21 cellular contexts compared by ENCODE assay signal in the genomic region with DNA sequence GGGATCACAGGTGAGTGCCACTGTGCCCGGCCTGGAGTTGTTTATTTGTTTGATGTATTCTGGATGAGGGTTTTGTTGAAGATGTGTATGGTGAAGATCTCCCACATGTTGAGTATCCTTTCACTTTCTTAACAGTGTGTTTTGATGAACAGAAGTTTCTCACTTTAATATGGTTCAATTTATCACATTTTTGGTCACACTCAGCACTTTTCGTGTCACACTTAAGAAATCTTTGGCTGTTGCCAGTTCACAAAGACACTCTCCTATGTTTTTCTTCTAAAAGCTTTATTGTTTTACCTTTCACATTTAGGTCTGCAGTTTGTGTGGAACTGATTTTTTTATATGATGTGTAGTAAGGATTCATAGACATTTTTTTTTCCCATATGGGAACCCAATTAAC. TPM values are rescaled to one million over a fixed set of nuclear protein-coding genes. Genes with fewer than 3 reads are reported as not detected.
DNase-seq lines count a peak whose midpoint lies in the region; ATAC-seq, FAIRE-seq and TF ChIP-seq lines count a peak whose summit lies in the region.
"Had no signal": no experiment of that assay in that cellular context is flagged by ENCODE, and none has a peak within 500 bp of the region (broad histone marks: within the 10 kb centered on the region; RNA-seq: fewer than 3 reads in every experiment).

No MANE protein-coding gene starts in this region.

- no peaks in the 10 kb centered on the region for H3K36me3 ChIP-seq in IMR-90 (ENCODE audit: control insufficient read depth, insufficient read depth, low read length)
- H3K36me3 ChIP-seq in K562 (ENCODE audit: control insufficient read depth, insufficient read depth, low read length) = no peaks in the 10 kb centered on the region
- H3K36me3 ChIP-seq: BLaER1 treated with 17β-estradiol and CSF1 and Interleukin-3, amounts not matched to agents 10 nM and 100 nM had no signal

- ATAC-seq in A549 (no peak), IMR-90 (ENCODE audit: low read depth) (no peak), K562 (no peak)
- ATAC-seq: CD8-positive, alpha-beta T cell had no signal

- H4K8ac ChIP-seq in IMR-90 (ENCODE audit: low read depth in 2 of 2, low read length in 2 of 2) = no peak overlapping the region

- H2AK5ac ChIP-seq in IMR-90 (ENCODE audit: low read depth, low read length) = no peak overlapping the region

- no peak overlapping the region for H2AFZ ChIP-seq in IMR-90 (replicated peaks; ENCODE audit: low read length, poor library complexity)
- no peak overlapping the region for H2AFZ ChIP-seq in K562 (ENCODE audit: low read depth, low read length)

- H3K9me3 Mint-ChIP-seq in activated CD4-positive, alpha-beta memory T cell treated with anti-CD3 and anti-CD28 coated beads, Interleukin-2, amount 10 ng/mL, durations not matched to agents 7 days and 5 days = no peaks in the 10 kb centered on the region
- H3K9me3 Mint-ChIP-seq: CD4-positive, alpha-beta T cell; CD8-positive, alpha-beta T cell had no signal

- TF ChIP-seq EP300 in A549 (IDR thresholded peaks at IDR 0.05) (no peak), K562 (IDR thresholded peaks at IDR 0.05; ENCODE audit: low read length) (no peak)

- no peaks in the 10 kb centered on the region for H3K36me3 Mint-ChIP-seq in activated CD4-positive, alpha-beta memory T cell treated with anti-CD3 and anti-CD28 coated beads, Interleukin-2, amount 10 ng/mL, durations not matched to agents 7 days and 5 days (ENCODE audit: low read depth)
- H3K36me3 Mint-ChIP-seq: CD8-positive, alpha-beta T cell had no signal

- no peak for TF ChIP-seq RAD21 in A549 (conservative IDR thresholded peaks at IDR 0.05 in 1 of 2, IDR thresholded peaks at IDR 0.05 in 1 of 2)
- TF ChIP-seq RAD21 in IMR-90 (IDR thresholded peaks at IDR 0.05; ENCODE audit: low read length) = no peak
- TF ChIP-seq RAD21 in K562 (CRISPR knock-in tag; conservative IDR thresholded peaks at IDR 0.05 in 1 of 2, IDR thresholded peaks at IDR 0.05 in 1 of 2) = no peak

- H3K79me1 ChIP-seq in IMR-90 (ENCODE audit: low read depth in 1 of 2, low read length in 2 of 2) = no peaks in the 10 kb centered on the region

- TF ChIP-seq POLR2A in A549 (IDR thresholded peaks at IDR 0.05; ENCODE audit: low read length) (no peak), IMR-90 (IDR thresholded peaks at IDR 0.05; ENCODE audit: low read depth, low read length) (no peak), K562 (conservative IDR thresholded peaks at IDR 0.05) (no peak)

- no peaks in the 10 kb centered on the region for H3K9me3 ChIP-seq in A549
- peaks cover 5% of the 10 kb centered on the region for H3K9me3 ChIP-seq in IMR-90 (ENCODE audit: control insufficient read depth, insufficient read depth, low read length)
- no peaks in the 10 kb centered on the region for H3K9me3 ChIP-seq in K562 (replicated peaks; ENCODE audit: control insufficient read depth, insufficient read depth, low read depth, low read length)
- H3K9me3 ChIP-seq: Caco-2 had no signal

- H3K56ac ChIP-seq in IMR-90 (ENCODE audit: extremely low read depth, insufficient read depth, low read length) = no peak overlapping the region

- no peak overlapping the region for H2BK20ac ChIP-seq in IMR-90 (ENCODE audit: low read depth, low read length)

- no peak overlapping the region for H2BK5ac ChIP-seq in IMR-90 (ENCODE audit: low read depth, low read length, poor library complexity, severe bottlenecking)

- H3K4me3 ChIP-seq in A549 (no peak overlapping the region), IMR-90 (ENCODE audit: insufficient read depth, low read depth, low read length) (no peak overlapping the region), K562 (no peak overlapping the region)
- H3K4me3 ChIP-seq: BLaER1 treated with 17β-estradiol and CSF1 and Interleukin-3, amounts not matched to agents 10 nM and 100 nM had no signal

- no peaks in the 10 kb centered on the region for H3K79me2 ChIP-seq in K562 (ENCODE audit: control insufficient read depth, insufficient read depth, low read length)

- H3K4me2 ChIP-seq in A549 (no peak overlapping the region), IMR-90 (ENCODE audit: low read depth, low read length) (no peak overlapping the region), K562 (ENCODE audit: insufficient read depth, low read length) (no peak overlapping the region)
- H3K4me2 ChIP-seq: BLaER1 treated with 17β-estradiol and CSF1 and Interleukin-3, amounts not matched to agents 10 nM and 100 nM had no signal

- no peaks in the 10 kb centered on the region for H3K27me3 Mint-ChIP-seq in activated CD4-positive, alpha-beta memory T cell treated with anti-CD3 and anti-CD28 coated beads, Interleukin-2, amount 10 ng/mL, durations not matched to agents 7 days and 5 days
- H3K27me3 Mint-ChIP-seq: CD4-positive, alpha-beta T cell had no signal

- POLR2A ChIA-PET in A549 (lab: Yijun Ruan, JAX) (no interaction called here), IMR-90 (lab: Charles Lee; ENCODE audit: unreplicated experiment) (no interaction called here), K562 (lab: Yijun Ruan, JAX) (no interaction called here)
- POLR2A ChIA-PET in activated CD4-positive, alpha-beta memory T cell treated with anti-CD3 and anti-CD28 coated beads, Interleukin-2, amount 10 ng/mL, durations not matched to agents 7 days and 5 days (lab: Charles Lee) = no interaction called here

- H2BK15ac ChIP-seq in IMR-90 (ENCODE audit: low read depth, low read length) = no peak overlapping the region

- H3K18ac ChIP-seq in IMR-90 (ENCODE audit: low read depth, low read length) = no peak overlapping the region

- no peaks in the 10 kb centered on the region for H3K4me1 Mint-ChIP-seq in activated CD4-positive, alpha-beta memory T cell treated with anti-CD3 and anti-CD28 coated beads, Interleukin-2, amount 10 ng/mL, durations not matched to agents 7 days and 5 days
- H3K4me1 Mint-ChIP-seq: B cell had no signal

- H3K4ac ChIP-seq in IMR-90 (ENCODE audit: low read depth, low read length) = no peak overlapping the region

- BruUV-seq in IMR-90 (replicated peaks; lab: Mats Ljungman, UMichigan) (no TSS peak), K562 (replicated peaks; lab: Mats Ljungman, UMichigan) (no TSS peak)

- H3K4me1 ChIP-seq in A549 = no peaks in the 10 kb centered on the region
- H3K4me1 ChIP-seq in IMR-90 (ENCODE audit: control insufficient read depth, insufficient read depth, low read length) = no peaks in the 10 kb centered on the region
- no peaks in the 10 kb centered on the region; a peak in 1 of 5 replicates for H3K4me1 ChIP-seq in K562 (replicated peaks in 1 of 2; ENCODE audit: control insufficient read depth in 2 of 2, insufficient read depth in 2 of 2, low read length in 2 of 2)
- H3K4me1 ChIP-seq: Caco-2 had no signal

- H3K27me3 ChIP-seq in IMR-90 (ENCODE audit: control insufficient read depth, insufficient read depth, low read length) = peaks cover 13% of the 10 kb centered on the region
- H3K27me3 ChIP-seq in K562 (ENCODE audit: control insufficient read depth in 2 of 2, insufficient read depth in 2 of 2, low read length in 2 of 2) = peaks cover 13 to 78% of the 10 kb centered on the region in 2 experiments; a peak in 4 of 5 replicates

- TF ChIP-seq CTCF in A549 (IDR thresholded peaks at IDR 0.05) = no peak
- TF ChIP-seq CTCF in IMR-90 (conservative IDR thresholded peaks at IDR 0.05; ENCODE audit: low read depth, low read length) = no peak
- no peak for TF ChIP-seq CTCF in K562 (IDR thresholded peaks at IDR 0.05 in 2 of 3, conservative IDR thresholded peaks at IDR 0.05 in 1 of 3; ENCODE audit: insufficient read depth in 2 of 3, low read depth in 1 of 3, low read length in 3 of 3)

- no peak overlapping the region for H4K5ac ChIP-seq in IMR-90 (ENCODE audit: low read depth, low read length)

- DNase-seq in A549 (ENCODE audit: low read depth in 1 of 2, low spot score in 1 of 2) (no peak), IMR-90 (no peak), K562 (ENCODE audit: extremely low read depth in 1 of 4, low spot score in 3 of 4) (no peak), NAMALWA (ENCODE audit: low spot score) (no peak)
- DNase-seq in activated CD4-positive, alpha-beta memory T cell treated with anti-CD3 and anti-CD28 coated beads, Interleukin-2, amount 10 ng/mL, durations not matched to agents 7 days and 5 days = no peak
- DNase-seq: 8988T; AML-193; Caco-2; Calu3; CD4-positive, alpha-beta T cell; CD8-positive, alpha-beta T cell; DMS79 treated with DMSO at 0.1 percent for 48 hours; GF-D8 had no signal

- no peak overlapping the region for H3K14ac ChIP-seq in IMR-90 (replicated peaks; ENCODE audit: low read depth, low read length)

- no peak overlapping the region for H3K23ac ChIP-seq in IMR-90 (ENCODE audit: low read depth, low read length)

- dilution Hi-C loops in IMR-90 (cut with HindIII; ENCODE audit: low sequenced_read_pairs, unreplicated experiment) = no loop called here

- intact Hi-C loops in IMR-90 (cut with micrococcal nuclease) (no loop called here), K562 (cut with micrococcal nuclease) (no loop called here)

- no peaks in the 10 kb centered on the region for H4K20me1 ChIP-seq in IMR-90 (ENCODE audit: insufficient read depth, low read length)
- H4K20me1 ChIP-seq in K562 (replicated peaks; ENCODE audit: control insufficient read depth, insufficient read depth, low read length) = no peaks in the 10 kb centered on the region

- H2AK9ac ChIP-seq in IMR-90 (replicated peaks; ENCODE audit: low read depth, low read length, poor library complexity) = no peak overlapping the region

- no peak overlapping the region for H3K27ac Mint-ChIP-seq in activated CD4-positive, alpha-beta memory T cell treated with anti-CD3 and anti-CD28 coated beads, Interleukin-2, amount 10 ng/mL, durations not matched to agents 7 days and 5 days
- H3K27ac Mint-ChIP-seq: B cell; CD4-positive, alpha-beta T cell; CD8-positive, alpha-beta T cell had no signal

- H3K9me1 ChIP-seq in IMR-90 (ENCODE audit: insufficient read depth, low read length) = no peaks in the 10 kb centered on the region
- H3K9me1 ChIP-seq in K562 (ENCODE audit: control insufficient read depth, insufficient read depth, low read length) = no peaks in the 10 kb centered on the region

- H3K27ac ChIP-seq in A549 (no peak overlapping the region), IMR-90 (ENCODE audit: insufficient read depth, low read length) (no peak overlapping the region), K562 (ENCODE audit: extremely low read depth, low read depth, low read length) (no peak overlapping the region)
- H3K27ac ChIP-seq: BLaER1 treated with 17β-estradiol and CSF1 and Interleukin-3, amounts not matched to agents 10 nM and 100 nM; C4-2B had no signal

- H3K9ac ChIP-seq in IMR-90 (ENCODE audit: low read depth, low read length) (no peak overlapping the region), K562 (ENCODE audit: insufficient read depth in 1 of 2, low read depth in 2 of 2, low read length in 2 of 2) (no peak overlapping the region)
- H3K9ac ChIP-seq: BLaER1 treated with 17β-estradiol and CSF1 and Interleukin-3, amounts not matched to agents 10 nM and 100 nM had no signal

- WGBS in A549 (ENCODE audit: missing lambda C conversion rate) = 95% methylated on average over 2 of the region's 2 CpGs
- WGBS in IMR-90 (ENCODE audit: extremely low coverage in 2 of 2, insufficient read length in 1 of 2), 2 experiments = no CpG with 5 or more reads among the region's 2 CpGs
- 0% methylated on average over 2 of the region's 2 CpGs for WGBS in K562 (ENCODE audit: insufficient coverage, low coverage, missing lambda C conversion rate)

- no peak overlapping the region for H2BK120ac ChIP-seq in IMR-90 (ENCODE audit: low read depth, low read length)

- no peak overlapping the region for H3K4me3 Mint-ChIP-seq in activated CD4-positive, alpha-beta memory T cell treated with anti-CD3 and anti-CD28 coated beads, Interleukin-2, amount 10 ng/mL, durations not matched to agents 7 days and 5 days
- H3K4me3 Mint-ChIP-seq: B cell; CD4-positive, alpha-beta T cell; CD8-positive, alpha-beta T cell had no signal

- no peak overlapping the region for H4K91ac ChIP-seq in IMR-90 (ENCODE audit: insufficient read depth, low read depth, low read length)

- in situ Hi-C loops in IMR-90 (cut with MboI; ENCODE audit: low sequenced_read_pairs) (no loop called here), K562 (cut with MboI) (no loop called here)

- CTCF ChIA-PET in A549 (lab: Yijun Ruan, JAX) (interaction anchor here (1.9 kb wide), 1 partner anchor 10 kb away, joined by 4 read pairs; no protein-coding TSS in a partner anchor), IMR-90 (lab: Yijun Ruan, JAX) (no interaction called here), K562 (lab: Yijun Ruan, JAX; ENCODE audit: low intra/inter-chr PET ratio) (no interaction called here)
- CTCF ChIA-PET in activated CD4-positive, alpha-beta memory T cell treated with anti-CD3 and anti-CD28 coated beads, Interleukin-2, amount 10 ng/mL, durations not matched to agents 7 days and 5 days (lab: Charles Lee) = no interaction called here

- FAIRE-seq in A549 (lab: Jason Lieb, UNC) = no peak
- FAIRE-seq in K562 (lab: Jason Lieb, UNC) = no peak
- FAIRE-seq: A204.1, D721Med, G401.6, GM12891, GM19239 had no signal

RNA-seq across cellular contexts. Expression of gene ZNF185, which starts 16.6 kb away (rescaled TPM):
- polyA plus RNA-seq in A549 (2011; rRNA removed) (11.2 and 12.8 TPM in 2 replicates), A549 (2017; fragmentation: RNase III; extraction: RNeasy Plus Mini Kit Qiagen cat#74134 plus additional on column Dnase treatment) (4.9 to 5.2 TPM (median 5.0 TPM) in 3 replicates), IMR-90 (2012; rRNA removed) (6.2 and 6.3 TPM in 2 replicates), K562 (2011; rRNA removed) (0.95 and 1.1 TPM in 2 replicates), K562 (2014; fragmentation: Illumina TruSeq; extraction: Trizol) (0.57 and 0.64 TPM in 2 replicates), K562 (2014; fragmentation: Nextera tagmentation; extraction: Ambion mirVana) (under 1 TPM; 0.08 to 0.18 TPM), K562 (2014; rRNA removed) (0.35 and 0.38 TPM in 2 replicates)
- polyA plus RNA-seq in A549 (2012; cell fraction: cytosol; rRNA removed) = 4.8 TPM in 2 replicates
- polyA plus RNA-seq in A549 (2012; cell fraction: nucleus; rRNA removed) = 26.9 and 27.4 TPM in 2 replicates
- polyA minus RNA-seq in A549 (2011; rRNA and poly(A)+ RNA removed) = 9.7 and 11.8 TPM in 2 replicates
- total RNA-seq in IMR-90 (2012; rRNA removed) (3.2 and 3.6 TPM in 2 replicates), K562 (2014; rRNA removed) (0.18 and 0.24 TPM in 2 replicates), K562 (2014; rRNA removed; fragmentation: Illumina TruSeq; extraction: Trizol) (0.22 and 0.26 TPM in 2 replicates), K562 (2015; rRNA removed; fragmentation: Illumina TruSeq; extraction: Trizol) (0.19 and 0.22 TPM in 2 replicates), K562 (2021) (0.24 and 0.40 TPM in 2 replicates)
- 3.6 and 4.0 TPM in 2 replicates for polyA plus RNA-seq in IMR-90 (2012; cell fraction: cytosol; rRNA removed)
- 12.5 and 15.9 TPM in 2 replicates for polyA plus RNA-seq in IMR-90 (2012; cell fraction: nucleus; rRNA removed; ENCODE audit: low replicate concordance)
- 0.37 and 0.53 TPM in 2 replicates for total RNA-seq in K562 (2011; cell fraction: chromatin; rRNA removed; ENCODE audit: low replicate concordance)
- 0.26 and 0.33 TPM in 2 replicates for total RNA-seq in K562 (2011; cell fraction: nucleolus; rRNA removed)
- total RNA-seq in K562 (2011; cell fraction: nucleoplasm; rRNA removed) = 0.44 and 0.46 TPM in 2 replicates
- 0.67 and 0.74 TPM in 2 replicates for polyA plus RNA-seq in K562 (2011; cell fraction: cytosol; rRNA removed)
- polyA plus RNA-seq in K562 (2011; cell fraction: nucleus; rRNA removed) = 0.76 and 0.95 TPM in 2 replicates
- 0.28 and 0.29 TPM in 2 replicates for polyA plus RNA-seq in K562 (2012)
- 0.35 and 0.66 TPM in 2 replicates for polyA minus RNA-seq in K562 (2011; rRNA and poly(A)+ RNA removed)
- polyA minus RNA-seq in K562 (2011; cell fraction: cytosol; rRNA and poly(A)+ RNA removed) = 0.29 TPM in 1 of 2 replicates, not detected in the other
- polyA minus RNA-seq in K562 (2011; cell fraction: nucleus; rRNA and poly(A)+ RNA removed) = 0.13 and 0.22 TPM in 2 replicates
- total RNA-seq in activated CD4-positive, alpha-beta memory T cell treated with anti-CD3 and anti-CD28 coated beads, Interleukin-2, amount 10 ng/mL, durations not matched to agents 7 days and 5 days = under 1 TPM; 0.75 to 0.88 TPM

RNA-seq across cellular contexts. Expression of gene NSDHL, which starts 50.4 kb away (rescaled TPM):
- polyA plus RNA-seq in A549 (2011; rRNA removed) = 24.9 and 26.9 TPM in 2 replicates
- polyA plus RNA-seq in A549 (2012; cell fraction: cytosol; rRNA removed) = 38.5 and 39.1 TPM in 2 replicates
- polyA plus RNA-seq in A549 (2012; cell fraction: nucleus; rRNA removed) = 39.5 and 46.0 TPM in 2 replicates
- 43.0 to 51.3 TPM (median 50.5 TPM) in 3 replicates for polyA plus RNA-seq in A549 (2017; fragmentation: RNase III; extraction: RNeasy Plus Mini Kit Qiagen cat#74134 plus additional on column Dnase treatment)
- polyA minus RNA-seq in A549 (2011; rRNA and poly(A)+ RNA removed) = 16.5 and 21.6 TPM in 2 replicates
- total RNA-seq in IMR-90 (2012; rRNA removed) = 20.8 and 22.8 TPM in 2 replicates
- polyA plus RNA-seq in IMR-90 (2012; rRNA removed) = 26.0 and 27.1 TPM in 2 replicates
- 18.9 and 19.5 TPM in 2 replicates for polyA plus RNA-seq in IMR-90 (2012; cell fraction: cytosol; rRNA removed)
- 14.5 and 15.0 TPM in 2 replicates for polyA plus RNA-seq in IMR-90 (2012; cell fraction: nucleus; rRNA removed; ENCODE audit: low replicate concordance)
- 29.2 and 39.7 TPM in 2 replicates for total RNA-seq in K562 (2011; cell fraction: chromatin; rRNA removed; ENCODE audit: low replicate concordance)
- 34.6 and 39.7 TPM in 2 replicates for total RNA-seq in K562 (2011; cell fraction: nucleolus; rRNA removed)
- total RNA-seq in K562 (2011; cell fraction: nucleoplasm; rRNA removed) = 29.8 and 34.7 TPM in 2 replicates
- 37.1 and 38.4 TPM in 2 replicates for total RNA-seq in K562 (2014; rRNA removed)
- 26.9 and 30.5 TPM in 2 replicates for total RNA-seq in K562 (2014; rRNA removed; fragmentation: Illumina TruSeq; extraction: Trizol)
- 21.0 and 22.5 TPM in 2 replicates for total RNA-seq in K562 (2015; rRNA removed; fragmentation: Illumina TruSeq; extraction: Trizol)
- total RNA-seq in K562 (2021) = 37.1 and 40.3 TPM in 2 replicates
- 63.4 and 71.8 TPM in 2 replicates for polyA plus RNA-seq in K562 (2011; rRNA removed)
- 59.7 and 65.5 TPM in 2 replicates for polyA plus RNA-seq in K562 (2011; cell fraction: cytosol; rRNA removed)
- 29.7 and 34.0 TPM in 2 replicates for polyA plus RNA-seq in K562 (2011; cell fraction: nucleus; rRNA removed)
- polyA plus RNA-seq in K562 (2012) = 30.9 and 51.3 TPM in 2 replicates
- polyA plus RNA-seq in K562 (2014; fragmentation: Illumina TruSeq; extraction: Trizol) = 52.5 and 62.8 TPM in 2 replicates
- 10 to 100 TPM; 49.7 to 57.4 TPM for polyA plus RNA-seq in K562 (2014; fragmentation: Nextera tagmentation; extraction: Ambion mirVana)
- 40.8 and 41.1 TPM in 2 replicates for polyA plus RNA-seq in K562 (2014; rRNA removed)
- polyA minus RNA-seq in K562 (2011; rRNA and poly(A)+ RNA removed) = 34.0 and 39.9 TPM in 2 replicates
- 17.8 and 21.5 TPM in 2 replicates for polyA minus RNA-seq in K562 (2011; cell fraction: cytosol; rRNA and poly(A)+ RNA removed)
- 6.5 and 10.7 TPM in 2 replicates for polyA minus RNA-seq in K562 (2011; cell fraction: nucleus; rRNA and poly(A)+ RNA removed)
- 10 to 100 TPM; 17.0 to 18.6 TPM for total RNA-seq in activated CD4-positive, alpha-beta memory T cell treated with anti-CD3 and anti-CD28 coated beads, Interleukin-2, amount 10 ng/mL, durations not matched to agents 7 days and 5 days

RNA-seq across cellular contexts. Expression of gene CETN2, which starts 50.7 kb away (rescaled TPM):
- 64.7 and 69.2 TPM in 2 replicates for polyA plus RNA-seq in A549 (2011; rRNA removed)
- 23.6 and 25.2 TPM in 2 replicates for polyA plus RNA-seq in A549 (2012; cell fraction: cytosol; rRNA removed)
- polyA plus RNA-seq in A549 (2012; cell fraction: nucleus; rRNA removed) = 6.3 and 9.7 TPM in 2 replicates
- polyA plus RNA-seq in A549 (2017; fragmentation: RNase III; extraction: RNeasy Plus Mini Kit Qiagen cat#74134 plus additional on column Dnase treatment) = 77.8 to 87.3 TPM (median 82.6 TPM) in 3 replicates
- 6.9 TPM in 2 replicates for polyA minus RNA-seq in A549 (2011; rRNA and poly(A)+ RNA removed)
- total RNA-seq in IMR-90 (2012; rRNA removed) = 15.8 and 25.8 TPM in 2 replicates
- polyA plus RNA-seq in IMR-90 (2012; rRNA removed) = 31.2 and 34.0 TPM in 2 replicates
- polyA plus RNA-seq in IMR-90 (2012; cell fraction: cytosol; rRNA removed) = 6.0 and 9.1 TPM in 2 replicates
- 0.99 and 13.6 TPM in 2 replicates for polyA plus RNA-seq in IMR-90 (2012; cell fraction: nucleus; rRNA removed; ENCODE audit: low replicate concordance)
- 3.0 and 4.3 TPM in 2 replicates for total RNA-seq in K562 (2011; cell fraction: chromatin; rRNA removed; ENCODE audit: low replicate concordance)
- total RNA-seq in K562 (2011; cell fraction: nucleolus; rRNA removed) = 2.5 TPM in 2 replicates
- total RNA-seq in K562 (2011; cell fraction: nucleoplasm; rRNA removed) = 4.5 and 5.6 TPM in 2 replicates
- 15.7 and 16.7 TPM in 2 replicates for total RNA-seq in K562 (2014; rRNA removed)
- total RNA-seq in K562 (2014; rRNA removed; fragmentation: Illumina TruSeq; extraction: Trizol) = 27.6 and 32.6 TPM in 2 replicates
- total RNA-seq in K562 (2015; rRNA removed; fragmentation: Illumina TruSeq; extraction: Trizol) = 26.9 and 28.8 TPM in 2 replicates
- 17.6 and 19.7 TPM in 2 replicates for total RNA-seq in K562 (2021)
- 28.8 and 35.0 TPM in 2 replicates for polyA plus RNA-seq in K562 (2011; rRNA removed)
- 7.9 and 13.1 TPM in 2 replicates for polyA plus RNA-seq in K562 (2011; cell fraction: cytosol; rRNA removed)
- 6.0 and 10.3 TPM in 2 replicates for polyA plus RNA-seq in K562 (2011; cell fraction: nucleus; rRNA removed)
- polyA plus RNA-seq in K562 (2012) = 19.4 and 33.2 TPM in 2 replicates
- polyA plus RNA-seq in K562 (2014; fragmentation: Illumina TruSeq; extraction: Trizol) = 27.8 and 37.1 TPM in 2 replicates
- 10 to 100 TPM; 24.7 to 36.0 TPM for polyA plus RNA-seq in K562 (2014; fragmentation: Nextera tagmentation; extraction: Ambion mirVana)
- polyA plus RNA-seq in K562 (2014; rRNA removed) = 22.3 and 22.6 TPM in 2 replicates
- 15.2 and 15.8 TPM in 2 replicates for polyA minus RNA-seq in K562 (2011; rRNA and poly(A)+ RNA removed)
- 2.5 and 4.4 TPM in 2 replicates for polyA minus RNA-seq in K562 (2011; cell fraction: cytosol; rRNA and poly(A)+ RNA removed)
- 2.3 and 4.0 TPM in 2 replicates for polyA minus RNA-seq in K562 (2011; cell fraction: nucleus; rRNA and poly(A)+ RNA removed)
- 1 to 10 TPM; 7.7 TPM for total RNA-seq in activated CD4-positive, alpha-beta memory T cell treated with anti-CD3 and anti-CD28 coated beads, Interleukin-2, amount 10 ng/mL, durations not matched to agents 7 days and 5 days

Comparison
In these comparisons a context has a peak if more than half of its experiments do, and no peak if none do; other contexts are left out.
1. Of the 35 proteins assayed by ChIP-seq in both K562 and A549: peak only in K562: none; only in A549: MAFK; in both: none; in neither: 34.